ENCODE assay signal across 14 cellular contexts in the genomic region with DNA sequence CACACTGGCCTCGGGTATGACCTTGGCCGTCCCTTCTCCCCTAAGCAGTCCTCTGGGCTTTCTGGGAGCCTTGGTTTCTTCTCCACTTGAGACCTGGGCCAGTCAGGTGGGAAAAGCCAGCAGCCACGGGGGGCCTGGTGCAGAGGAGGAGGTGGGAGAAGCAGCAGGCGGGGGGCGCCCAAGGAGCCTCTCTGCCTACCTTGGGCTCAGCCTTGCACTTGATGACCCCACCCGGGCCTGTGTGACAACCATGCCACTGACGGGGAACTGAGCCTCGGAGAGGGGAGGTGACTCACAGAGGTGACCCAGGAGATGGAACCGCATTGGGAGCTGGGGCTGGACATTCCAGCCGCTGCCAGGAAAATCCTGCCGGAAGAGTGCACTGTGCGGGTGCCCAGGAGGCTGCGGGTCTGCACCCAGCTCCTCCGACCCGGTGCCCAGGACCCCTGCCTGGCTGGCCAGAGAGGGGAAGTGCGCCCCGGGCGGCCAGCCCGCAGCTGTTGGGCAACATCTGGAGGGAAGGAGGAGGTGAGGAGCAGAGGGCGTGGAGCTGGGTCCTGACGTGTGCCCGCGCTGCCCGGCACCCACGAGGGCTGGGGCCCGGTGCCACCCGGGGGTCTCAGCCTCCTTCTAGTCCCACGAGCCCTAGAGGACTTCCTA. TPM values are rescaled to one million over a fixed set of nuclear protein-coding genes. Genes with fewer than 3 reads are reported as not detected.
DNase-seq lines count a peak whose midpoint lies in the region; ATAC-seq and TF ChIP-seq lines count a peak whose summit lies in the region.
"Had no signal": no experiment of that assay in that cellular context is flagged by ENCODE, and none has a peak within 500 bp of the region (broad histone marks: within the 10 kb centered on the region; RNA-seq: fewer than 3 reads in every experiment).

No MANE protein-coding gene starts in this region.

- no TSS peak for BruUV-seq in OCI-LY7 (replicated peaks; lab: Mats Ljungman, UMichigan)

- H3K4me3 ChIP-seq in DND-41 (ENCODE audit: low read depth in 1 of 2, low read length in 2 of 2) (no peak overlapping the region), MG63 (no peak overlapping the region), tibial artery (no peak overlapping the region), OCI-LY7 (ENCODE audit: low read depth, low read length, poor library complexity, severe bottlenecking) (no peak overlapping the region)
- no peak overlapping the region for H3K4me3 ChIP-seq in naive thymus-derived CD4-positive, alpha-beta T cell (ENCODE audit: low read length)

- H3K27me3 ChIP-seq in DND-41 (ENCODE audit: insufficient read depth, low read length, poor library complexity) = no peaks in the 10 kb centered on the region
- no peaks in the 10 kb centered on the region for H3K27me3 ChIP-seq in MG63
- no peaks in the 10 kb centered on the region for H3K27me3 ChIP-seq in naive thymus-derived CD4-positive, alpha-beta T cell (ENCODE audit: control insufficient read depth in 2 of 2, insufficient read depth in 2 of 2, low read length in 2 of 2)
- H3K27me3 ChIP-seq in tibial artery = peaks cover 0 to 32% of the 10 kb centered on the region in 2 donors

- H3K27ac Mint-ChIP-seq in activated CD8-positive, alpha-beta T cell treated with anti-CD3 and anti-CD28 coated beads, Interleukin-2, amount 10 ng/mL, durations not matched to agents 7 days and 5 days = no peak overlapping the region
- H3K27ac Mint-ChIP-seq in naive thymus-derived CD4-positive, alpha-beta T cell = no peak overlapping the region
- H3K27ac Mint-ChIP-seq: nephron had no signal

- ATAC-seq in DND-41 (ENCODE audit: insufficient read depth, low read depth) = peak; percentile 50; the same call in 2 of the 3 replicates
- peak; percentile 52 for ATAC-seq in activated CD8-positive, alpha-beta T cell treated with anti-CD3 and anti-CD28 coated beads, Interleukin-2, amount 10 ng/mL, durations not matched to agents 7 days and 5 days
- ATAC-seq in naive thymus-derived CD4-positive, alpha-beta T cell = peak; percentile 79

- H3K27ac ChIP-seq in DND-41 (ENCODE audit: low read length) (no peak overlapping the region), tibial artery (no peak overlapping the region), OCI-LY7 (ENCODE audit: low read depth, low read length, poor library complexity, severe bottlenecking) (no peak overlapping the region)
- H3K27ac ChIP-seq in naive thymus-derived CD4-positive, alpha-beta T cell (ENCODE audit: low read depth, low read length) = no peak overlapping the region

- intact Hi-C loops in naive thymus-derived CD4-positive, alpha-beta T cell (cut with micrococcal nuclease) = no loop called here
- intact Hi-C loops in tibial artery (cut with DNase I; ENCODE audit: low total_unique reads) = no loop called here
- intact Hi-C loops in OCI-LY7 (cut with micrococcal nuclease; ENCODE audit: unreplicated experiment) = no loop called here

- no peak overlapping the region for H2AFZ ChIP-seq in DND-41 (ENCODE audit: low read depth, low read length)
- H2AFZ ChIP-seq in OCI-LY7 (ENCODE audit: low read length) = no peak overlapping the region

- H3K79me2 ChIP-seq in DND-41 (ENCODE audit: insufficient read depth, low read length) (no peaks in the 10 kb centered on the region), OCI-LY7 (ENCODE audit: insufficient read depth, low read depth, low read length) (no peaks in the 10 kb centered on the region)

- no peaks in the 10 kb centered on the region for H3K4me1 Mint-ChIP-seq in activated CD8-positive, alpha-beta T cell treated with anti-CD3 and anti-CD28 coated beads, Interleukin-2, amount 10 ng/mL, durations not matched to agents 7 days and 5 days (ENCODE audit: low read depth)
- H3K4me1 Mint-ChIP-seq in naive thymus-derived CD4-positive, alpha-beta T cell = peaks cover 0 to 2% (median 0%) of the 10 kb centered on the region in 7 donors
- H3K4me1 Mint-ChIP-seq: central memory CD8-positive, alpha-beta T cell; nephron had no signal

- H3K4me3 Mint-ChIP-seq in activated CD8-positive, alpha-beta T cell treated with anti-CD3 and anti-CD28 coated beads, Interleukin-2, amount 10 ng/mL, durations not matched to agents 7 days and 5 days = no peak overlapping the region
- H3K4me3 Mint-ChIP-seq in naive thymus-derived CD4-positive, alpha-beta T cell = no peak overlapping the region
- H3K4me3 Mint-ChIP-seq: central memory CD8-positive, alpha-beta T cell; nephron had no signal

- peaks cover 8% of the 10 kb centered on the region; the same call in 1 of the 2 replicates for H4K20me1 ChIP-seq in DND-41 (ENCODE audit: insufficient read depth, low read length)
- no peaks in the 10 kb centered on the region for H4K20me1 ChIP-seq in OCI-LY7 (ENCODE audit: insufficient read depth, low read length)

- H3K9me3 Mint-ChIP-seq in activated CD8-positive, alpha-beta T cell treated with anti-CD3 and anti-CD28 coated beads, Interleukin-2, amount 10 ng/mL, durations not matched to agents 7 days and 5 days (ENCODE audit: insufficient read depth) = no peaks in the 10 kb centered on the region
- peaks cover 0 to 14% (median 0%) of the 10 kb centered on the region in 11 donors for H3K9me3 Mint-ChIP-seq in naive thymus-derived CD4-positive, alpha-beta T cell
- H3K9me3 Mint-ChIP-seq: central memory CD8-positive, alpha-beta T cell; nephron had no signal

- H3K4me2 ChIP-seq in DND-41 (ENCODE audit: insufficient read depth, low read length) (no peak overlapping the region), OCI-LY7 (ENCODE audit: low read length) (no peak overlapping the region)

- H3K27me3 Mint-ChIP-seq in activated CD8-positive, alpha-beta T cell treated with anti-CD3 and anti-CD28 coated beads, Interleukin-2, amount 10 ng/mL, durations not matched to agents 7 days and 5 days (ENCODE audit: low read depth) = no peaks in the 10 kb centered on the region
- peaks cover 0 to 6% (median 0%) of the 10 kb centered on the region in 5 donors for H3K27me3 Mint-ChIP-seq in naive thymus-derived CD4-positive, alpha-beta T cell
- H3K27me3 Mint-ChIP-seq: central memory CD8-positive, alpha-beta T cell had no signal

- DNase-seq in DND-41 (no peak), MG63 (peak; percentile 40), GM20000 (ENCODE audit: low spot score) (no peak), tibial artery (no peak), NCI-H1930 (lab: John Stamatoyannopoulos, UW) (no peak), OCI-LY7 (ENCODE audit: low spot score) (no peak)
- DNase-seq in activated CD8-positive, alpha-beta T cell treated with anti-CD3 and anti-CD28 coated beads, Interleukin-2, amount 10 ng/mL, durations not matched to agents 7 days and 5 days = peak; percentile 30
- no peak for DNase-seq in naive thymus-derived CD4-positive, alpha-beta T cell
- DNase-seq: activated T-cell treated with anti-CD3 and anti-CD28 coated beads, Interleukin-2, amount 50 U/mL, for 1 hour; NCI-H1436 treated with DMSO at 0.1 percent for 48 hours had no signal

- H3K9me2 ChIP-seq in OCI-LY7 (ENCODE audit: insufficient read depth, low read length) = no peaks in the 10 kb centered on the region

- POLR2A ChIA-PET in activated CD8-positive, alpha-beta T cell treated with anti-CD3 and anti-CD28 coated beads, Interleukin-2, amount 10 ng/mL, durations not matched to agents 7 days and 5 days (lab: Charles Lee) = no interaction called here
- POLR2A ChIA-PET in naive thymus-derived CD4-positive, alpha-beta T cell (lab: Charles Lee) = no interaction called here
- POLR2A ChIA-PET in OCI-LY7 (lab: Charles Lee) = no interaction called here

- H3K4me1 ChIP-seq in DND-41 (ENCODE audit: insufficient read depth, low read length) = no peaks in the 10 kb centered on the region
- no peaks in the 10 kb centered on the region for H3K4me1 ChIP-seq in naive thymus-derived CD4-positive, alpha-beta T cell (ENCODE audit: control insufficient read depth in 2 of 2, insufficient read depth in 2 of 2, low read length in 2 of 2)
- no peaks in the 10 kb centered on the region for H3K4me1 ChIP-seq in tibial artery
- no peaks in the 10 kb centered on the region for H3K4me1 ChIP-seq in OCI-LY7 (ENCODE audit: insufficient read depth, low read length, poor library complexity, severe bottlenecking)

- TF ChIP-seq CTCF in DND-41 (IDR thresholded peaks at IDR 0.05; ENCODE audit: borderline replicate concordance, extremely low read depth, low read length, poor library complexity, severe bottlenecking) = no peak
- no peak for TF ChIP-seq CTCF in GM20000 (IDR thresholded peaks at IDR 0.05; ENCODE audit: extremely low read depth, missing control alignments)
- TF ChIP-seq CTCF in tibial artery (IDR thresholded peaks at IDR 0.05) = no peak
- TF ChIP-seq CTCF in OCI-LY7 (conservative IDR thresholded peaks at IDR 0.05; ENCODE audit: low read length) = no peak

- no peaks in the 10 kb centered on the region for H3K36me3 Mint-ChIP-seq in activated CD8-positive, alpha-beta T cell treated with anti-CD3 and anti-CD28 coated beads, Interleukin-2, amount 10 ng/mL, durations not matched to agents 7 days and 5 days (ENCODE audit: low read depth)
- no peaks in the 10 kb centered on the region for H3K36me3 Mint-ChIP-seq in naive thymus-derived CD4-positive, alpha-beta T cell

- H3K9me3 ChIP-seq in DND-41 (ENCODE audit: insufficient read depth, low read length, severe bottlenecking) (no peaks in the 10 kb centered on the region), MG63 (0 out of 2 replicates have a peak, but pooled peaks cover 8% of the 10 kb centered on the region), tibial artery (peaks cover 0 to 11% (median 6%) of the 10 kb centered on the region in 3 donors), OCI-LY7 (ENCODE audit: low read length) (peaks cover 14% of the 10 kb centered on the region)
- H3K9me3 ChIP-seq in naive thymus-derived CD4-positive, alpha-beta T cell (ENCODE audit: control insufficient read depth in 2 of 3, low read length in 3 of 3) = peaks cover 0 to 8% (median 0%) of the 10 kb centered on the region in 3 experiments

- H3K9ac ChIP-seq in DND-41 (ENCODE audit: low read depth, low read length) = no peak overlapping the region

- H3K36me3 ChIP-seq in DND-41 (ENCODE audit: insufficient read depth, low read length) (no peaks in the 10 kb centered on the region), MG63 (no peaks in the 10 kb centered on the region), tibial artery (no peaks in the 10 kb centered on the region), OCI-LY7 (ENCODE audit: insufficient read depth, low read length) (no peaks in the 10 kb centered on the region)
- H3K36me3 ChIP-seq in naive thymus-derived CD4-positive, alpha-beta T cell (ENCODE audit: control insufficient read depth in 2 of 3, insufficient read depth in 3 of 3, low read length in 3 of 3) = no peaks in the 10 kb centered on the region

- CTCF ChIA-PET in activated CD8-positive, alpha-beta T cell treated with anti-CD3 and anti-CD28 coated beads, Interleukin-2, amount 10 ng/mL, durations not matched to agents 7 days and 5 days (lab: Charles Lee) = no interaction called here
- CTCF ChIA-PET in naive thymus-derived CD4-positive, alpha-beta T cell (lab: Charles Lee) = no interaction called here
- CTCF ChIA-PET in OCI-LY7 (lab: Charles Lee; ENCODE audit: unreplicated experiment) = no interaction called here

RNA-seq across cellular contexts. Expression of gene SLC7A10, which starts 23.4 kb away (rescaled TPM):
- total RNA-seq in MG63 (2014; rRNA removed; shearing (Covaris generic); ENCODE audit: low replicate concordance) = not detected in 2 replicates
- not detected for total RNA-seq in activated CD8-positive, alpha-beta T cell treated with anti-CD3 and anti-CD28 coated beads, Interleukin-2, amount 10 ng/mL, durations not matched to agents 7 days and 5 days
- not detected for total RNA-seq in naive thymus-derived CD4-positive, alpha-beta T cell
- polyA plus RNA-seq in naive thymus-derived CD4-positive, alpha-beta T cell = not detected
- not detected in 2 replicates for total RNA-seq in OCI-LY7 (2014; rRNA removed; shearing (Covaris generic))
- not detected in 2 replicates for total RNA-seq in OCI-LY7 (2022)
- total RNA-seq: fibroblast of villous mesenchyme, G401 had no signal

RNA-seq across cellular contexts. Expression of gene CEBPA, which starts 53.2 kb away (rescaled TPM):
- total RNA-seq in MG63 (2014; rRNA removed; shearing (Covaris generic); ENCODE audit: low replicate concordance) = 4.2 and 4.5 TPM in 2 replicates
- total RNA-seq in activated CD8-positive, alpha-beta T cell treated with anti-CD3 and anti-CD28 coated beads, Interleukin-2, amount 10 ng/mL, durations not matched to agents 7 days and 5 days = under 1 TPM in 1 of 2 experiments, not detected in 1; 0.11 TPM
- 10 to 100 TPM in 1 of 5 experiments, 1 to 10 TPM in 3, under 1 TPM in 1; 0.22 to 26.2 (median 1.9) TPM for total RNA-seq in naive thymus-derived CD4-positive, alpha-beta T cell
- polyA plus RNA-seq in naive thymus-derived CD4-positive, alpha-beta T cell = not detected
- total RNA-seq in OCI-LY7 (2014; rRNA removed; shearing (Covaris generic)) = 2.1 and 2.8 TPM in 2 replicates
- total RNA-seq in OCI-LY7 (2022) = 1.8 and 2.5 TPM in 2 replicates

RNA-seq across cellular contexts. Expression of gene LRP3, which starts 55.0 kb away (rescaled TPM):
- 68.8 and 98.8 TPM in 2 replicates for total RNA-seq in MG63 (2014; rRNA removed; shearing (Covaris generic); ENCODE audit: low replicate concordance)
- total RNA-seq in activated CD8-positive, alpha-beta T cell treated with anti-CD3 and anti-CD28 coated beads, Interleukin-2, amount 10 ng/mL, durations not matched to agents 7 days and 5 days = not detected
- total RNA-seq in naive thymus-derived CD4-positive, alpha-beta T cell = 1 to 10 TPM in 1 of 5 experiments, under 1 TPM in 3, not detected in 1; 0.34 to 2.6 (median 0.40) TPM
- not detected for polyA plus RNA-seq in naive thymus-derived CD4-positive, alpha-beta T cell
- total RNA-seq in OCI-LY7 (2014; rRNA removed; shearing (Covaris generic)) = not detected in 2 replicates
- not detected in 2 replicates for total RNA-seq in OCI-LY7 (2022)

Comparison
In these comparisons a context has a peak if more than half of its experiments do, and no peak if none do; other contexts are left out.
1. DNase-seq: peak in MG63 (single experiment) and activated CD8-positive, alpha-beta T cell treated with anti-CD3 and anti-CD28 coated beads, Interleukin-2, amount 10 ng/mL, durations not matched to agents 7 days and 5 days (single experiment); none in DND-41 (single experiment), naive thymus-derived CD4-positive, alpha-beta T cell (0 of 9), GM20000 (single experiment), tibial artery (0 of 2), NCI-H1930 (0 of 2) and OCI-LY7 (single experiment).
2. RNA of gene LRP3, which starts 55.0 kb away (total RNA-seq): 68.8 to 98.8 TPM in MG63; 0.34 to 2.6 TPM in naive thymus-derived CD4-positive, alpha-beta T cell, not detected in activated CD8-positive, alpha-beta T cell treated with anti-CD3 and anti-CD28 coated beads, Interleukin-2, amount 10 ng/mL, durations not matched to agents 7 days and 5 days and not detected in OCI-LY7; every median in the first group is over 10 times any median in the second.
3. Peak in every context shown above with its lines, with median percentiles within 50 percentile points of each other: ATAC-seq.